1 cellular context compared by ENCODE assay signal in genomic region chr2:222074674-222075073, GRCh38.
TF ChIP-seq lines count a peak whose summit lies in the region.

No MANE protein-coding gene starts in this region.

TF ChIP-seq in GM23338, 12 proteins besides CTCF, POLR2A, EP300 and RAD21 (continued from another document):
- TF ChIP-seq JUNB (IDR thresholded peaks at IDR 0.05; ENCODE audit: unreplicated experiment): no peak
